In the genomic region with DNA sequence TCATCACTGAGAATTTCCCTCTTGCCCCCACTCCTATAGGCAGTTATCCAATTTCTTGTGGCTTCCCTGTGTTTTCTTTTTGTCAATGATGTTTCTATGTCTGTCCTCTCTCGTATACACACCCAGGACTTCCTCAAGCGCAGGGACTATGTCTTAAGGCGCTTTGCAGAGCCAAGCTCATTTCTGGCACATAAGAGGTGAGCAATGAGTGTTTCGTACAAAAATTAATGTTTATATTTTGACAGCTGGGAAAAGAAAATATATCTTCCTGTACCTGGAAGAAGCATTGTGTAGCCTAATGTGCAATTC, we compare ENCODE assay signal across 8 cellular contexts. TPM values are rescaled to one million over a fixed set of nuclear protein-coding genes. Genes with fewer than 3 reads are reported as not detected.
DNase-seq lines count a peak whose midpoint lies in the region; ATAC-seq, FAIRE-seq and TF ChIP-seq lines count a peak whose summit lies in the region.

No MANE protein-coding gene starts in this region.

- H3K36me3 ChIP-seq in H7 (replicated peaks; ENCODE audit: control insufficient read depth, insufficient read depth, low read length) = peaks cover 5% of the 10 kb centered on the region
- peaks cover 6 to 20% of the 10 kb centered on the region in 2 experiments for H3K36me3 ChIP-seq in keratinocyte (ENCODE audit: control insufficient read depth in 2 of 2, extremely low read depth in 1 of 2, insufficient read depth in 2 of 2, low read length in 2 of 2)
- H3K36me3 ChIP-seq in thymus (ENCODE audit: control insufficient read depth, insufficient read depth) = peaks cover 18% of the 10 kb centered on the region

- dilution Hi-C loops in keratinocyte (cut with MboI; ENCODE audit: extremely low pct_ligation_motif_present, low sequenced_read_pairs) = no loop called here

- H3K9me3 ChIP-seq in A549 (no peaks in the 10 kb centered on the region), keratinocyte (ENCODE audit: control insufficient read depth, low read depth, low read length) (no peaks in the 10 kb centered on the region), thymus (ENCODE audit: control insufficient read depth) (no peaks in the 10 kb centered on the region)

- H2AFZ ChIP-seq in keratinocyte (ENCODE audit: control insufficient read depth, low read length) = no peak overlapping the region

- FAIRE-seq in A549 (lab: Jason Lieb, UNC) = no peak
- no peak for FAIRE-seq in keratinocyte (lab: Jason Lieb, UNC)

- H3K27me3 ChIP-seq in H7 (ENCODE audit: control insufficient read depth, insufficient read depth, low read length) (no peaks in the 10 kb centered on the region), keratinocyte (ENCODE audit: control insufficient read depth, extremely low read depth, insufficient read depth, low read length) (no peaks in the 10 kb centered on the region), thymus (ENCODE audit: control insufficient read depth, insufficient read depth) (no peaks in the 10 kb centered on the region)

- peak overlapping the region; percentile 95 for H3K9ac ChIP-seq in keratinocyte (ENCODE audit: control insufficient read depth, extremely low read depth, insufficient read depth, low read length)

- peak overlapping the region; percentile 98 to 99 for H3K27ac ChIP-seq in A549
- peak overlapping the region; percentile 99 for H3K27ac ChIP-seq in keratinocyte (ENCODE audit: control insufficient read depth, insufficient read depth, low read length)
- H3K27ac ChIP-seq in thymus (ENCODE audit: low read depth) = peak overlapping the region; percentile 99

- H3K4me3 ChIP-seq in A549 (peak overlapping the region; percentile 71), H7 (ENCODE audit: insufficient read depth, low read depth, low read length) (peak overlapping the region; percentile 87), keratinocyte (ENCODE audit: control insufficient read depth in 2 of 3, extremely low read depth in 1 of 3, insufficient read depth in 2 of 3, low read depth in 1 of 3, low read length in 3 of 3) (peak overlapping the region; percentile 93 to 99 (median 96)), thymus (ENCODE audit: low read length) (peak overlapping the region; percentile 82)

- H3K4me1 ChIP-seq in A549 (peaks cover 40% of the 10 kb centered on the region), keratinocyte (ENCODE audit: control insufficient read depth, extremely low read depth, insufficient read depth, low read length) (peaks cover 29% of the 10 kb centered on the region), thymus (ENCODE audit: control insufficient read depth, insufficient read depth, low read length) (peaks cover 12% of the 10 kb centered on the region)

- no peak for TF ChIP-seq RAD21 in A549 (conservative IDR thresholded peaks at IDR 0.05 in 1 of 2, IDR thresholded peaks at IDR 0.05 in 1 of 2)

- CTCF ChIA-PET in A549 (lab: Yijun Ruan, JAX) = interaction anchor here (1.2 to 3.3 kb wide), 8 partner anchors 8 to 162 kb away, joined by 3 to 15 read pairs (median 5); no protein-coding TSS in a partner anchor

- 2% methylated on average over 4 of the region's 4 CpGs for WGBS in A549 (ENCODE audit: missing lambda C conversion rate)
- WGBS in thymus = 9% methylated on average over 4 of the region's 4 CpGs

- POLR2A ChIA-PET in A549 (lab: Yijun Ruan, JAX) = interaction anchor here (2.0 to 2.4 kb wide), 2 partner anchors 8 to 19 kb away, joined by 9 to 31 read pairs; no protein-coding TSS in a partner anchor

- peak overlapping the region; percentile 98 to 99 for H3K27ac Mint-ChIP-seq in activated naive CD4-positive, alpha-beta T cell treated with anti-CD3 and anti-CD28 coated beads, Interleukin-2, amount 50 U/mL, for 72 hours

- H3K4me2 ChIP-seq in A549 (peak overlapping the region; percentile 89), keratinocyte (ENCODE audit: control insufficient read depth, extremely low read depth, insufficient read depth, low read depth, low read length) (peak overlapping the region; percentile 77)

- no peak for TF ChIP-seq POLR2A in A549 (IDR thresholded peaks at IDR 0.05; ENCODE audit: low read length)

- DNase-seq in A549 (ENCODE audit: low read depth in 1 of 2, low spot score in 1 of 2) (no peak), H7 (no peak), keratinocyte (ENCODE audit: low read depth, low spot score) (no peak), head of caudate nucleus (no peak), T-helper 9 cell (no peak)
- no peak for DNase-seq in activated naive CD4-positive, alpha-beta T cell treated with anti-CD3 and anti-CD28 coated beads, Interleukin-2, amount 50 U/mL, for 72 hours (ENCODE audit: low spot score in 2 of 2)

- H3K36me3 Mint-ChIP-seq in activated naive CD4-positive, alpha-beta T cell treated with anti-CD3 and anti-CD28 coated beads, Interleukin-2, amount 50 U/mL, for 72 hours = peaks cover 33 to 40% of the 10 kb centered on the region in 2 donors

- peaks cover 89% of the 10 kb centered on the region for H3K79me2 ChIP-seq in keratinocyte (ENCODE audit: control insufficient read depth, insufficient read depth, low read length)

- no peak for TF ChIP-seq EP300 in A549 (IDR thresholded peaks at IDR 0.05)

- peaks cover 7% of the 10 kb centered on the region for H4K20me1 ChIP-seq in keratinocyte (ENCODE audit: control insufficient read depth, extremely low read depth, insufficient read depth, low read length)

- no peaks in the 10 kb centered on the region for H3K9me3 Mint-ChIP-seq in activated naive CD4-positive, alpha-beta T cell treated with anti-CD3 and anti-CD28 coated beads, Interleukin-2, amount 50 U/mL, for 72 hours

- intact Hi-C loops in head of caudate nucleus (cut with DNase I) = loop anchor here (2.0 to 5.0 kb wide), 2 partner anchors 52 to 68 kb away; a partner anchor contains a TSS

- H3K9me1 ChIP-seq in keratinocyte (ENCODE audit: control insufficient read depth, extremely low read depth, insufficient read depth, low read length) = no peaks in the 10 kb centered on the region

- TF ChIP-seq CTCF in A549 (IDR thresholded peaks at IDR 0.05) (no peak), keratinocyte (optimal IDR thresholded peaks at IDR 0.05 in 1 of 3, IDR thresholded peaks at IDR 0.05 in 1 of 3, conservative IDR thresholded peaks at IDR 0.05 in 1 of 3; ENCODE audit: extremely low read depth in 1 of 3, insufficient read depth in 2 of 3, low read length in 3 of 3) (no peak)

- ATAC-seq in A549 = no peak
- no peak for ATAC-seq in activated naive CD4-positive, alpha-beta T cell treated with anti-CD3 and anti-CD28 coated beads, Interleukin-2, amount 50 U/mL, for 72 hours
- no peak for ATAC-seq in GM18868 (IDR thresholded peaks at IDR 0.05; ENCODE audit: unreplicated experiment)

RNA-seq across cellular contexts. Expression of a gene that starts 1.0 kb away (rescaled TPM):
- 249 and 262 TPM in 2 replicates for polyA plus RNA-seq in A549 (2011; rRNA removed)
- polyA plus RNA-seq in A549 (2012; cell fraction: cytosol; rRNA removed) = 66.1 and 76.8 TPM in 2 replicates
- polyA plus RNA-seq in A549 (2012; cell fraction: nucleus; rRNA removed) = 86.7 and 129 TPM in 2 replicates
- polyA plus RNA-seq in A549 (2017; fragmentation: RNase III; extraction: RNeasy Plus Mini Kit Qiagen cat#74134 plus additional on column Dnase treatment) = 124 to 137 TPM (median 126 TPM) in 3 replicates
- 74.8 and 77.9 TPM in 2 replicates for polyA minus RNA-seq in A549 (2011; rRNA and poly(A)+ RNA removed)
- 34.5 and 41.8 TPM in 2 replicates for total RNA-seq in H7 (2014; rRNA removed; shearing (Covaris generic))
- 100 to 1,000 TPM; 126 to 130 TPM for total RNA-seq in activated naive CD4-positive, alpha-beta T cell treated with anti-CD3 and anti-CD28 coated beads, Interleukin-2, amount 50 U/mL, for 72 hours
- 74.8 to 116 TPM (median 86.2 TPM) in 3 replicates for polyA plus RNA-seq in keratinocyte
- 74.2 TPM for polyA plus RNA-seq in keratinocyte (2011; ENCODE audit: low read depth)
- polyA plus RNA-seq in keratinocyte (2011; cell fraction: cytosol; rRNA removed) = 48.2 and 63.9 TPM in 2 replicates
- 277 and 324 TPM in 2 replicates for polyA plus RNA-seq in keratinocyte (2011; cell fraction: nucleus; rRNA removed)
- 40.9 and 67.4 TPM in 2 replicates for polyA plus RNA-seq in keratinocyte (2012; ENCODE audit: low replicate concordance)
- polyA minus RNA-seq in keratinocyte = 38.2 to 89.4 TPM (median 41.3 TPM) in 3 replicates
- 45.7 TPM for polyA minus RNA-seq in keratinocyte (2011; cell fraction: cytosol; rRNA and poly(A)+ RNA removed)
- 64.8 and 154 TPM in 2 replicates for polyA minus RNA-seq in keratinocyte (2011; cell fraction: nucleus; rRNA and poly(A)+ RNA removed)
- polyA plus RNA-seq in thymus = 92.8 TPM

RNA-seq across cellular contexts. Expression of a gene that starts 1.5 kb away (rescaled TPM):
- polyA plus RNA-seq in A549 (2011; rRNA removed) (135 and 163 TPM in 2 replicates), A549 (2017; fragmentation: RNase III; extraction: RNeasy Plus Mini Kit Qiagen cat#74134 plus additional on column Dnase treatment) (136 to 141 TPM (median 139 TPM) in 3 replicates), keratinocyte (56.5 to 86.4 TPM (median 73.6 TPM) in 3 replicates), thymus (25.9 TPM)
- 37.3 and 46.3 TPM in 2 replicates for polyA plus RNA-seq in A549 (2012; cell fraction: cytosol; rRNA removed)
- 28.2 and 30.7 TPM in 2 replicates for polyA plus RNA-seq in A549 (2012; cell fraction: nucleus; rRNA removed)
- 40.9 and 48.1 TPM in 2 replicates for polyA minus RNA-seq in A549 (2011; rRNA and poly(A)+ RNA removed)
- 30.6 and 36.4 TPM in 2 replicates for total RNA-seq in H7 (2014; rRNA removed; shearing (Covaris generic))
- 10 to 100 TPM; 53.8 to 75.7 TPM for total RNA-seq in activated naive CD4-positive, alpha-beta T cell treated with anti-CD3 and anti-CD28 coated beads, Interleukin-2, amount 50 U/mL, for 72 hours
- polyA plus RNA-seq in keratinocyte (2011; ENCODE audit: low read depth) = 179 TPM
- 22.8 and 38.7 TPM in 2 replicates for polyA plus RNA-seq in keratinocyte (2011; cell fraction: cytosol; rRNA removed)
- polyA plus RNA-seq in keratinocyte (2011; cell fraction: nucleus; rRNA removed) = 113 and 159 TPM in 2 replicates
- 68.3 and 69.3 TPM in 2 replicates for polyA plus RNA-seq in keratinocyte (2012; ENCODE audit: low replicate concordance)
- polyA minus RNA-seq in keratinocyte = 30.4 to 78.8 TPM (median 48.3 TPM) in 3 replicates
- polyA minus RNA-seq in keratinocyte (2011; cell fraction: cytosol; rRNA and poly(A)+ RNA removed) = 34.0 TPM
- 81.0 and 137 TPM in 2 replicates for polyA minus RNA-seq in keratinocyte (2011; cell fraction: nucleus; rRNA and poly(A)+ RNA removed)

RNA-seq across cellular contexts. Expression of a gene that starts 33.3 kb away (rescaled TPM):
- polyA plus RNA-seq in A549 (2011; rRNA removed) (33.0 and 42.7 TPM in 2 replicates), A549 (2017; fragmentation: RNase III; extraction: RNeasy Plus Mini Kit Qiagen cat#74134 plus additional on column Dnase treatment) (26.3 to 30.3 TPM (median 27.5 TPM) in 3 replicates), keratinocyte (25.9 to 29.0 TPM (median 26.3 TPM) in 3 replicates), thymus (32.2 TPM)
- 29.2 and 33.2 TPM in 2 replicates for polyA plus RNA-seq in A549 (2012; cell fraction: cytosol; rRNA removed)
- polyA plus RNA-seq in A549 (2012; cell fraction: nucleus; rRNA removed) = 97.4 and 98.8 TPM in 2 replicates
- 29.6 and 31.0 TPM in 2 replicates for polyA minus RNA-seq in A549 (2011; rRNA and poly(A)+ RNA removed)
- 28.5 and 33.4 TPM in 2 replicates for total RNA-seq in H7 (2014; rRNA removed; shearing (Covaris generic))
- total RNA-seq in activated naive CD4-positive, alpha-beta T cell treated with anti-CD3 and anti-CD28 coated beads, Interleukin-2, amount 50 U/mL, for 72 hours = 100 to 1,000 TPM in 1 of 2 donors, 10 to 100 TPM in 1; 68.3 to 112 TPM
- polyA plus RNA-seq in keratinocyte (2011; ENCODE audit: low read depth) = 28.3 TPM
- polyA plus RNA-seq in keratinocyte (2011; cell fraction: cytosol; rRNA removed) = 21.8 and 29.0 TPM in 2 replicates
- 65.4 and 84.0 TPM in 2 replicates for polyA plus RNA-seq in keratinocyte (2011; cell fraction: nucleus; rRNA removed)
- 20.1 and 20.8 TPM in 2 replicates for polyA plus RNA-seq in keratinocyte (2012; ENCODE audit: low replicate concordance)
- 30.6 to 46.1 TPM (median 33.6 TPM) in 3 replicates for polyA minus RNA-seq in keratinocyte
- polyA minus RNA-seq in keratinocyte (2011; cell fraction: cytosol; rRNA and poly(A)+ RNA removed) = 11.5 TPM
- 24.5 and 48.1 TPM in 2 replicates for polyA minus RNA-seq in keratinocyte (2011; cell fraction: nucleus; rRNA and poly(A)+ RNA removed)

RNA-seq across cellular contexts. Expression of a gene that starts 52.3 kb away (rescaled TPM):
- polyA plus RNA-seq in A549 (2011; rRNA removed) (222 and 303 TPM in 2 replicates), A549 (2017; fragmentation: RNase III; extraction: RNeasy Plus Mini Kit Qiagen cat#74134 plus additional on column Dnase treatment) (399 to 406 TPM (median 399 TPM) in 3 replicates), keratinocyte (111 to 208 TPM (median 141 TPM) in 3 replicates), thymus (179 TPM)
- polyA plus RNA-seq in A549 (2012; cell fraction: cytosol; rRNA removed) = 297 and 348 TPM in 2 replicates
- polyA plus RNA-seq in A549 (2012; cell fraction: nucleus; rRNA removed) = 173 and 210 TPM in 2 replicates
- polyA minus RNA-seq in A549 (2011; rRNA and poly(A)+ RNA removed) = 234 and 240 TPM in 2 replicates
- total RNA-seq in H7 (2014; rRNA removed; shearing (Covaris generic)) = 29.9 and 34.9 TPM in 2 replicates
- total RNA-seq in activated naive CD4-positive, alpha-beta T cell treated with anti-CD3 and anti-CD28 coated beads, Interleukin-2, amount 50 U/mL, for 72 hours = 100 to 1,000 TPM; 129 to 137 TPM
- 130 TPM for polyA plus RNA-seq in keratinocyte (2011; ENCODE audit: low read depth)
- polyA plus RNA-seq in keratinocyte (2011; cell fraction: cytosol; rRNA removed) = 141 and 155 TPM in 2 replicates
- polyA plus RNA-seq in keratinocyte (2011; cell fraction: nucleus; rRNA removed) = 115 TPM in 2 replicates
- 93.3 and 143 TPM in 2 replicates for polyA plus RNA-seq in keratinocyte (2012; ENCODE audit: low replicate concordance)
- polyA minus RNA-seq in keratinocyte = 71.5 to 165 TPM (median 143 TPM) in 3 replicates
- 100 TPM for polyA minus RNA-seq in keratinocyte (2011; cell fraction: cytosol; rRNA and poly(A)+ RNA removed)
- polyA minus RNA-seq in keratinocyte (2011; cell fraction: nucleus; rRNA and poly(A)+ RNA removed) = 36.1 and 56.9 TPM in 2 replicates

RNA-seq across cellular contexts. Expression of a gene that starts 52.5 kb away (rescaled TPM):
- polyA plus RNA-seq in A549 (2011; rRNA removed) (62.6 and 74.5 TPM in 2 replicates), A549 (2017; fragmentation: RNase III; extraction: RNeasy Plus Mini Kit Qiagen cat#74134 plus additional on column Dnase treatment) (95.7 to 104 TPM (median 98.6 TPM) in 3 replicates), keratinocyte (35.4 to 48.5 TPM (median 43.7 TPM) in 3 replicates), thymus (21.0 TPM)
- 54.7 and 62.3 TPM in 2 replicates for polyA plus RNA-seq in A549 (2012; cell fraction: cytosol; rRNA removed)
- polyA plus RNA-seq in A549 (2012; cell fraction: nucleus; rRNA removed) = 82.3 and 82.7 TPM in 2 replicates
- polyA minus RNA-seq in A549 (2011; rRNA and poly(A)+ RNA removed) = 92.7 and 119 TPM in 2 replicates
- total RNA-seq in H7 (2014; rRNA removed; shearing (Covaris generic)) = 30.0 and 54.1 TPM in 2 replicates
- total RNA-seq in activated naive CD4-positive, alpha-beta T cell treated with anti-CD3 and anti-CD28 coated beads, Interleukin-2, amount 50 U/mL, for 72 hours = 10 to 100 TPM; 47.0 to 55.8 TPM
- 22.7 TPM for polyA plus RNA-seq in keratinocyte (2011; ENCODE audit: low read depth)
- polyA plus RNA-seq in keratinocyte (2011; cell fraction: cytosol; rRNA removed) = 26.8 and 31.6 TPM in 2 replicates
- 65.6 and 77.0 TPM in 2 replicates for polyA plus RNA-seq in keratinocyte (2011; cell fraction: nucleus; rRNA removed)
- polyA plus RNA-seq in keratinocyte (2012; ENCODE audit: low replicate concordance) = 19.0 and 39.7 TPM in 2 replicates
- 41.5 to 50.2 TPM (median 46.3 TPM) in 3 replicates for polyA minus RNA-seq in keratinocyte
- polyA minus RNA-seq in keratinocyte (2011; cell fraction: cytosol; rRNA and poly(A)+ RNA removed) = 18.6 TPM
- 45.5 and 50.7 TPM in 2 replicates for polyA minus RNA-seq in keratinocyte (2011; cell fraction: nucleus; rRNA and poly(A)+ RNA removed)
